Comparison of ENCODE assay signal across 1 cellular context in the genomic region with DNA sequence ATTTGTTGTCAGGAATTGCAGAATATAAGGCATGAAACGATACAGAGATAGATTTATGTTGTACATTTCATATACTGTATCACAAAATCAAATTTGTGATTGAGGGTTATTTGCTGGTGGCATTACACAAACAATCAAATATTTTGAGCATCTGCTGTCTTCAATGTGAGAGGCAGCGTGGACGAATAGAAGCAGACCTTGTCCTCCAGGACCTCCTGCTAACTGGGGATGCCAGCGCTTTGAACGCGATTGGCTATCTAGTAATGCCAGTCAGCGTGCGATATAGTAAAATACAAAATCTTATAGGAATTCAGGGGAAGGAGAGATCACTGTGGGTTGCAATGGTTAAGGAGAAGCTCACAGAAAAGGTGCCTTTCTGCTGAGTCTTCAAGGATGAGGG.
TF ChIP-seq lines count a peak whose summit lies in the region.

No MANE protein-coding gene starts in this region.

TF ChIP-seq in SK-N-SH, 30 proteins besides CTCF, POLR2A, EP300 and RAD21 (continued from another document):
- no peak for TF ChIP-seq USF2 (IDR thresholded peaks at IDR 0.05; ENCODE audit: borderline replicate concordance, low read depth, low read length)
- TF ChIP-seq POLR2AphosphoS5 (IDR thresholded peaks at IDR 0.05; ENCODE audit: low read depth, low read length): no peak
- TF ChIP-seq, protein P1, sequence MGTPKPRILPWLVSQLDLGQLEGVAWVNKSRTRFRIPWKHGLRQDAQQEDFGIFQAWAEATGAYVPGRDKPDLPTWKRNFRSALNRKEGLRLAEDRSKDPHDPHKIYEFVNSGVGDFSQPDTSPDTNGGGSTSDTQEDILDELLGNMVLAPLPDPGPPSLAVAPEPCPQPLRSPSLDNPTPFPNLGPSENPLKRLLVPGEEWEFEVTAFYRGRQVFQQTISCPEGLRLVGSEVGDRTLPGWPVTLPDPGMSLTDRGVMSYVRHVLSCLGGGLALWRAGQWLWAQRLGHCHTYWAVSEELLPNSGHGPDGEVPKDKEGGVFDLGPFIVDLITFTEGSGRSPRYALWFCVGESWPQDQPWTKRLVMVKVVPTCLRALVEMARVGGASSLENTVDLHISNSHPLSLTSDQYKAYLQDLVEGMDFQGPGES (IDR thresholded peaks at IDR 0.05; ENCODE audit: low read depth, low read length): no peak
- no peak for TF ChIP-seq TEAD4 (IDR thresholded peaks at IDR 0.05; ENCODE audit: borderline replicate concordance, insufficient read depth)
- no peak for TF ChIP-seq SIN3A (IDR thresholded peaks at IDR 0.05; ENCODE audit: borderline replicate concordance, low read depth, low read length)
- no peak for TF ChIP-seq FOXM1 (IDR thresholded peaks at IDR 0.05; ENCODE audit: low read depth)
- no peak for TF ChIP-seq NFIC (IDR thresholded peaks at IDR 0.05; ENCODE audit: borderline replicate concordance)
- TF ChIP-seq, protein P2, sequence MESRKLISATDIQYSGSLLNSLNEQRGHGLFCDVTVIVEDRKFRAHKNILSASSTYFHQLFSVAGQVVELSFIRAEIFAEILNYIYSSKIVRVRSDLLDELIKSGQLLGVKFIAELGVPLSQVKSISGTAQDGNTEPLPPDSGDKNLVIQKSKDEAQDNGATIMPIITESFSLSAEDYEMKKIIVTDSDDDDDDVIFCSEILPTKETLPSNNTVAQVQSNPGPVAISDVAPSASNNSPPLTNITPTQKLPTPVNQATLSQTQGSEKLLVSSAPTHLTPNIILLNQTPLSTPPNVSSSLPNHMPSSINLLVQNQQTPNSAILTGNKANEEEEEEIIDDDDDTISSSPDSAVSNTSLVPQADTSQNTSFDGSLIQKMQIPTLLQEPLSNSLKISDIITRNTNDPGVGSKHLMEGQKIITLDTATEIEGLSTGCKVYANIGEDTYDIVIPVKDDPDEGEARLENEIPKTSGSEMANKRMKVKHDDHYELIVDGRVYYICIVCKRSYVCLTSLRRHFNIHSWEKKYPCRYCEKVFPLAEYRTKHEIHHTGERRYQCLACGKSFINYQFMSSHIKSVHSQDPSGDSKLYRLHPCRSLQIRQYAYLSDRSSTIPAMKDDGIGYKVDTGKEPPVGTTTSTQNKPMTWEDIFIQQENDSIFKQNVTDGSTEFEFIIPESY (IDR thresholded peaks at IDR 0.05; ENCODE audit: borderline replicate concordance, low read depth): no peak
- no peak for TF ChIP-seq REST (IDR thresholded peaks at IDR 0.05; ENCODE audit: low read depth, low read length)
- no peak for TF ChIP-seq MEF2A (IDR thresholded peaks at IDR 0.05; ENCODE audit: borderline replicate concordance, low read depth)
- no peak for TF ChIP-seq TCF12 (IDR thresholded peaks at IDR 0.05)
